In genomic region chr1:45008516-45008915, GRCh38 we compare ENCODE assay signal across 24 cellular contexts.
"Had no signal": no experiment of that assay in that cellular context is flagged by ENCODE, and none has a peak within 500 bp of the region (broad histone marks: within the 10 kb centered on the region; RNA-seq: fewer than 3 reads in every experiment).

No MANE protein-coding gene starts in this region.

- H3K9me3 Mint-ChIP-seq: activated CD8-positive, alpha-beta T cell treated with anti-CD3 and anti-CD28 coated beads for 36 hours; activated naive CD4-positive, alpha-beta T cell treated with anti-CD3 and anti-CD28 coated beads for 36 hours; activated naive CD8-positive, alpha-beta T cell treated with anti-CD3 and anti-CD28 coated beads, Interleukin-2, amount 50 U/mL, for 24 hours; activated T-cell treated with anti-CD3 and anti-CD28 coated beads, Interleukin-2, amount 50 U/mL, for 72 hours; stimulated activated naive CD8-positive, alpha-beta T cell treated with anti-CD3 and anti-CD28 coated beads, Interleukin-15, amount 100 ng/mL, for 72 hours; WTC11 had no signal

- DNase-seq: activated CD4-positive, alpha-beta T cell treated with anti-CD3 and anti-CD28 coated beads for 36 hours; activated CD8-positive, alpha-beta memory T cell treated with anti-CD3 and anti-CD28 coated beads, Interleukin-2, amount 50 U/mL, for 4 hours; activated CD8-positive, alpha-beta T cell treated with anti-CD3 and anti-CD28 coated beads for 36 hours; activated naive CD4-positive, alpha-beta T cell treated with anti-CD3 and anti-CD28 coated beads for 36 hours; activated naive CD8-positive, alpha-beta T cell treated with anti-CD3 and anti-CD28 coated beads, Interleukin-2, amount 50 U/mL, for 24 hours; activated T-cell treated with anti-CD3 and anti-CD28 coated beads, Interleukin-2, amount 50 U/mL, for 72 hours; anterior cingulate cortex; brain microvascular endothelial cell; central memory CD4-positive, alpha-beta T cell; dorsolateral prefrontal cortex; erythroblast; gastrocnemius medialis; kidney; mammary epithelial cell; midbrain; ovary; small intestine; stimulated activated CD4-positive, alpha-beta T cell treated with anti-CD3 and anti-CD28 coated beads, Interleukin-15, amount 100 ng/mL, for 24 hours; stimulated activated CD4-positive, alpha-beta T cell treated with anti-CD3 and anti-CD28 coated beads, Interleukin-2, amount 100 ng/mL, for 48 hours; stimulated activated naive CD8-positive, alpha-beta T cell treated with anti-CD3 and anti-CD28 coated beads, Interleukin-15, amount 100 ng/mL, for 72 hours had no signal

- ATAC-seq: activated CD4-positive, alpha-beta T cell treated with anti-CD3 and anti-CD28 coated beads for 36 hours; activated CD8-positive, alpha-beta T cell treated with anti-CD3 and anti-CD28 coated beads for 36 hours; activated naive CD8-positive, alpha-beta T cell treated with anti-CD3 and anti-CD28 coated beads, Interleukin-2, amount 50 U/mL, for 24 hours; activated T-cell treated with anti-CD3 and anti-CD28 coated beads, Interleukin-2, amount 50 U/mL, for 72 hours; gastrocnemius medialis; left lobe of liver; right lobe of liver; stimulated activated naive CD8-positive, alpha-beta T cell treated with anti-CD3 and anti-CD28 coated beads, Interleukin-15, amount 100 ng/mL, for 72 hours; WTC11 had no signal

- H3K27me3 Mint-ChIP-seq: activated CD4-positive, alpha-beta T cell treated with anti-CD3 and anti-CD28 coated beads for 36 hours; activated CD8-positive, alpha-beta T cell treated with anti-CD3 and anti-CD28 coated beads for 36 hours; activated naive CD8-positive, alpha-beta T cell treated with anti-CD3 and anti-CD28 coated beads, Interleukin-2, amount 50 U/mL, for 24 hours; stimulated activated naive CD8-positive, alpha-beta T cell treated with anti-CD3 and anti-CD28 coated beads, Interleukin-15, amount 100 ng/mL, for 72 hours had no signal

- H3K27ac Mint-ChIP-seq: activated CD4-positive, alpha-beta T cell treated with anti-CD3 and anti-CD28 coated beads for 36 hours; activated CD8-positive, alpha-beta T cell treated with anti-CD3 and anti-CD28 coated beads for 36 hours; activated naive CD4-positive, alpha-beta T cell treated with anti-CD3 and anti-CD28 coated beads for 36 hours; activated T-cell treated with anti-CD3 and anti-CD28 coated beads, Interleukin-2, amount 50 U/mL, for 72 hours; WTC11 had no signal

- H3K27me3 ChIP-seq: brain microvascular endothelial cell, dorsolateral prefrontal cortex, gastrocnemius medialis, ovary, right lobe of liver, suprapubic skin had no signal

- H3K4me3 ChIP-seq: dorsolateral prefrontal cortex, gastrocnemius medialis, ovary, right lobe of liver, suprapubic skin had no signal

- H3K9me3 ChIP-seq: gastrocnemius medialis, ovary, right lobe of liver, suprapubic skin had no signal

- H3K27ac ChIP-seq: brain microvascular endothelial cell, dorsolateral prefrontal cortex, gastrocnemius medialis, ovary, right lobe of liver, suprapubic skin had no signal

- H3K4me3 Mint-ChIP-seq: activated CD4-positive, alpha-beta T cell treated with anti-CD3 and anti-CD28 coated beads for 36 hours; activated CD8-positive, alpha-beta T cell treated with anti-CD3 and anti-CD28 coated beads for 36 hours; activated naive CD4-positive, alpha-beta T cell treated with anti-CD3 and anti-CD28 coated beads for 36 hours; activated naive CD8-positive, alpha-beta T cell treated with anti-CD3 and anti-CD28 coated beads, Interleukin-2, amount 50 U/mL, for 24 hours; activated T-cell treated with anti-CD3 and anti-CD28 coated beads, Interleukin-2, amount 50 U/mL, for 72 hours; stimulated activated naive CD8-positive, alpha-beta T cell treated with anti-CD3 and anti-CD28 coated beads, Interleukin-15, amount 100 ng/mL, for 72 hours; WTC11 had no signal
